ENCODE assay signal across 8 cellular contexts in the genomic region with DNA sequence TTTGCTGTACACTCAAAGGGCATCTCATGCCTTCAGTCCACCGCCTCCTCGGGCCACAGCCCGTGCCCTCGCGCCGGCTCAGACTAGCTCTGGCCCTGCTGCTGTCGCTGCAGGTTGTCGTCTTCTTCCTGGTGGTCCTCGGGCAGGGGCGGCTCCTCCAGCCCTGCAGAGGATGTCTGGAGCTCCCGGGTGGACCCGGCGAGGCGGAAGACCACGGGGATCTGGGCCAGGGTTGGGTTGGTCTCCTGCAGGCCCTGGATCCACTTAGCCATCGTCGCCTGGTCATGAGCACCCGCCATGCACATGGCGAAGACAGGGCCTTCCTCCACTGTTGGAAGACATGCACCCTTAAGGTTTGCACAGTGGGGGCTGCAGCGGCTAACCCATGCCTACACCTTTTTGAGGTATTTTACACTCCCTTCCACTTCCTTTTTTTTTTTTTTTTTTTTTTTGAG. TPM values are rescaled to one million over a fixed set of nuclear protein-coding genes. Genes with fewer than 3 reads are reported as not detected.
A peak's percentile ranks its signal among the peaks of the same experiment; 100 is the strongest.
DNase-seq lines count a peak whose midpoint lies in the region; ATAC-seq and TF ChIP-seq lines count a peak whose summit lies in the region.

No MANE protein-coding gene starts in this region.

- H3K27me3 Mint-ChIP-seq in endothelial cell (ENCODE audit: unreplicated experiment) = peaks cover 7% of the 10 kb centered on the region
- H3K27me3 Mint-ChIP-seq in neural crest cell (ENCODE audit: low read depth) = peaks cover 4% of the 10 kb centered on the region

- no peaks in the 10 kb centered on the region for H4K20me1 ChIP-seq in OCI-LY1 (ENCODE audit: insufficient read depth, low read length)

- H3K9me3 ChIP-seq in OCI-LY1 (ENCODE audit: low read length) = no peaks in the 10 kb centered on the region

- peaks cover 2% of the 10 kb centered on the region for H3K36me3 Mint-ChIP-seq in endothelial cell (ENCODE audit: low read depth, unreplicated experiment)
- peaks cover 1% of the 10 kb centered on the region for H3K36me3 Mint-ChIP-seq in neural crest cell (ENCODE audit: low read depth)

- POLR2A ChIA-PET in HEK293T (lab: Yijun Ruan, JAX) = interaction anchor here (1.0 to 1.1 kb wide), 3 partner anchors 12 to 124 kb away, joined by 3 to 4 read pairs (median 3); partner anchors contain the start of gene ECSIT

- H3K4me1 Mint-ChIP-seq in endothelial cell (ENCODE audit: unreplicated experiment) (no peaks in the 10 kb centered on the region), neural crest cell (peaks cover 19% of the 10 kb centered on the region)

- peaks cover 2% of the 10 kb centered on the region; the same call in 1 of the 2 replicates for H3K36me3 ChIP-seq in OCI-LY1 (ENCODE audit: insufficient read depth, low read length)

- H3K4me3 ChIP-seq in OCI-LY1 (ENCODE audit: low read depth, low read length, poor library complexity, severe bottlenecking) = peak overlapping the region; percentile 84

- H3K27ac Mint-ChIP-seq in endothelial cell (ENCODE audit: unreplicated experiment) (no peak overlapping the region), neural crest cell (ENCODE audit: unreplicated experiment) (peak overlapping the region; percentile 96)

- DNase-seq in HEK293T (ENCODE audit: extremely low spot score) (no peak), endothelial cell (ENCODE audit: low spot score) (no peak), neural crest cell (ENCODE audit: low read depth, low spot score) (no peak), NCI-H2227 (lab: John Stamatoyannopoulos, UW; ENCODE audit: unreplicated experiment) (no peak), NCI-H1417 (lab: John Stamatoyannopoulos, UW) (no peak), NCI-H2107 (lab: John Stamatoyannopoulos, UW) (no peak)

- TF ChIP-seq CTCF in OCI-LY1 (IDR thresholded peaks at IDR 0.05; ENCODE audit: low read length) (no peak), endothelial cell (IDR thresholded peaks at IDR 0.05; ENCODE audit: unreplicated experiment) (no peak), neural crest cell (conservative IDR thresholded peaks at IDR 0.05) (no peak)

- no peaks in the 10 kb centered on the region for H3K9me2 ChIP-seq in OCI-LY1 (ENCODE audit: low read depth, low read length)

- H3K9ac ChIP-seq in OCI-LY1 (ENCODE audit: low read length) = peak overlapping the region; percentile 99

- H3K9me3 Mint-ChIP-seq in endothelial cell (ENCODE audit: unreplicated experiment) (no peaks in the 10 kb centered on the region), neural crest cell (no peaks in the 10 kb centered on the region)

- no peaks in the 10 kb centered on the region for H3F3A ChIP-seq in OCI-LY1 (ENCODE audit: insufficient read depth, low read length)

- peak overlapping the region; percentile 88 for H3K4me2 ChIP-seq in OCI-LY1 (ENCODE audit: low read length)

- no peaks in the 10 kb centered on the region for H3K79me2 ChIP-seq in OCI-LY1 (ENCODE audit: insufficient read depth, low read length)

- peaks cover 28% of the 10 kb centered on the region for H3K4me1 ChIP-seq in OCI-LY1 (ENCODE audit: insufficient read depth, low read length, severe bottlenecking)

- H3K27ac ChIP-seq in OCI-LY1 (ENCODE audit: low read depth, low read length, poor library complexity, severe bottlenecking) = peak overlapping the region; percentile 88

- H2AFZ ChIP-seq in OCI-LY1 (ENCODE audit: low read length) = no peak overlapping the region

- H3K4me3 Mint-ChIP-seq in endothelial cell (ENCODE audit: unreplicated experiment) (peak overlapping the region; percentile 85), neural crest cell (peak overlapping the region; percentile 96)

- ATAC-seq in GM18502 (IDR thresholded peaks at IDR 0.05; ENCODE audit: poor library complexity, unreplicated experiment) = peak; percentile 25

- H3K27me3 ChIP-seq in OCI-LY1 (ENCODE audit: insufficient read depth, low read length) = no peaks in the 10 kb centered on the region

- CTCF ChIA-PET in HEK293T (lab: Yijun Ruan, JAX) = no interaction called here

TF ChIP-seq in HEK293T, 16 proteins besides CTCF, POLR2A, EP300 and RAD21:
- TF ChIP-seq CTBP1 (IDR thresholded peaks at IDR 0.05; ENCODE audit: borderline replicate concordance) (no peak), L3MBTL2 (conservative IDR thresholded peaks at IDR 0.05) (peak; percentile 76)
TF ChIP-seq in HEK293T: peak in this region for 1.

RNA-seq across cellular contexts. Expression of gene ZNF653, which starts 0.5 kb away (rescaled TPM):
- total RNA-seq in endothelial cell (ENCODE audit: unreplicated experiment) (7.7 TPM), neural crest cell (17.9 and 19.0 TPM in 2 replicates)

RNA-seq across cellular contexts. Expression of gene ECSIT, which starts 22.8 kb away (rescaled TPM):
- total RNA-seq in endothelial cell (ENCODE audit: unreplicated experiment) (16.7 TPM), neural crest cell (46.0 and 49.4 TPM in 2 replicates)

RNA-seq across cellular contexts. Expression of gene ELAVL3, which starts 25.3 kb away (rescaled TPM):
- total RNA-seq in endothelial cell (ENCODE audit: unreplicated experiment) = 0.54 TPM
- 39.7 and 42.8 TPM in 2 replicates for total RNA-seq in neural crest cell

RNA-seq across cellular contexts. Expression of gene CNN1, which starts 32.5 kb away (rescaled TPM):
- total RNA-seq in endothelial cell (ENCODE audit: unreplicated experiment) (1.5 TPM), neural crest cell (1.6 and 1.8 TPM in 2 replicates)

RNA-seq across cellular contexts. Expression of gene ELOF1, which starts 52.9 kb away (rescaled TPM):
- total RNA-seq in endothelial cell (ENCODE audit: unreplicated experiment) = 44.0 TPM
- 69.8 and 70.0 TPM in 2 replicates for total RNA-seq in neural crest cell

Comparison
In these comparisons a context has a peak if more than half of its experiments do, and no peak if none do; other contexts are left out.
1. RNA of gene ELAVL3, which starts 25.3 kb away (total RNA-seq): 39.7 to 42.8 TPM in neural crest cell; 0.54 TPM in endothelial cell (single experiment); every median in the first group is over 10 times any median in the second.